8 cellular contexts compared by ENCODE assay signal in genomic region chr9:4740373-4740622, GRCh38. TPM values are rescaled to one million over a fixed set of nuclear protein-coding genes. Genes with fewer than 3 reads are reported as not detected.
DNase-seq lines count a peak whose midpoint lies in the region; ATAC-seq and TF ChIP-seq lines count a peak whose summit lies in the region.

No MANE protein-coding gene starts in this region.

- DNase-seq in AG09309 (ENCODE audit: low read depth) (no peak), HL-60 (ENCODE audit: low read depth in 1 of 2, low spot score in 1 of 2) (no peak), memory B cell (ENCODE audit: low spot score in 2 of 2) (no peak), aorta (no peak), dedifferentiated amniotic fluid mesenchymal stem cell (ENCODE audit: extremely low spot score) (no peak), DMS 273 (lab: John Stamatoyannopoulos, UW; ENCODE audit: unreplicated experiment) (no peak), NCI-H2081 (lab: John Stamatoyannopoulos, UW) (no peak)

- H3K27ac ChIP-seq in HL-60 (replicated peaks) (peak overlapping the region; percentile 75), aorta (ENCODE audit: low read depth in 1 of 2, low read length in 2 of 2) (peak overlapping the region in 1 of 2 donors; percentile 38)

- peaks cover 0 to 2% of the 10 kb centered on the region in 2 donors for H3K4me1 ChIP-seq in aorta (ENCODE audit: control insufficient read depth in 1 of 2, insufficient read depth in 2 of 2, low read length in 2 of 2)

- intact Hi-C loops in aorta (cut with DNase I) = loop anchor here in 1 of 2 donors (10.0 kb wide), 2 partner anchors 65 to 135 kb away; partner anchors contain the start of gene CDC37L1

- no peak for ATAC-seq in memory B cell (ENCODE audit: low read depth)
- no peak for ATAC-seq in aorta (ENCODE audit: low FRiP score)

- no peaks in the 10 kb centered on the region for H3K9me3 ChIP-seq in aorta (ENCODE audit: control insufficient read depth, low read length)

- peaks cover 14% of the 10 kb centered on the region for H3K36me3 Mint-ChIP-seq in brain
- no peaks in the 10 kb centered on the region for H3K36me3 Mint-ChIP-seq in memory B cell

- peak overlapping the region; percentile 71 for H3K4me3 ChIP-seq in AG09309 (ENCODE audit: control insufficient read depth, low read depth, low read length)
- peak overlapping the region; percentile 84 for H3K4me3 ChIP-seq in HL-60 (replicated peaks; ENCODE audit: insufficient read depth, low read length)
- H3K4me3 ChIP-seq in aorta (ENCODE audit: low read length in 2 of 2) = peak overlapping the region; percentile 45 to 60

- H3K4me1 Mint-ChIP-seq in brain = peaks cover 59% of the 10 kb centered on the region
- peaks cover 15% of the 10 kb centered on the region for H3K4me1 Mint-ChIP-seq in memory B cell

- H3K36me3 ChIP-seq in aorta (ENCODE audit: control insufficient read depth in 1 of 2, insufficient read depth in 2 of 2, low read length in 1 of 2) = no peaks in the 10 kb centered on the region

- H3K9me3 Mint-ChIP-seq in brain (no peaks in the 10 kb centered on the region), memory B cell (no peaks in the 10 kb centered on the region)

- H3K4me3 Mint-ChIP-seq in brain (peak overlapping the region; percentile 90 to 97 (median 92)), memory B cell (peak overlapping the region; percentile 86)

- WGBS in aorta, 2 donors = 0% methylated on average over 5 of the region's 5 CpGs

- H3K27ac Mint-ChIP-seq in brain = peak overlapping the region; percentile 86 to 98 (median 95)
- H3K27ac Mint-ChIP-seq in memory B cell = peak overlapping the region; percentile 76

- H3K27me3 ChIP-seq in HL-60 (ENCODE audit: insufficient read depth, poor library complexity, severe bottlenecking) (no peaks in the 10 kb centered on the region), aorta (ENCODE audit: control insufficient read depth in 1 of 2, insufficient read depth in 2 of 2, low read length in 1 of 2) (no peaks in the 10 kb centered on the region)

- peaks cover 11% of the 10 kb centered on the region for H3K27me3 Mint-ChIP-seq in brain
- no peaks in the 10 kb centered on the region for H3K27me3 Mint-ChIP-seq in memory B cell

- TF ChIP-seq CTCF in AG09309 (IDR thresholded peaks at IDR 0.05; ENCODE audit: control insufficient read depth, insufficient read depth, low read depth, low read length, missing control alignments) (no peak), HL-60 (IDR thresholded peaks at IDR 0.05; ENCODE audit: insufficient read depth, low read length) (no peak), brain (conservative IDR thresholded peaks at IDR 0.05) (no peak)

RNA-seq across cellular contexts. Expression of gene AK3, which starts 0.7 kb away (rescaled TPM):
- 34.2 TPM for polyA plus RNA-seq in brain (ENCODE audit: insufficient read depth, low read depth, low replicate concordance)
- total RNA-seq in aorta = 10 to 100 TPM; 39.4 to 51.4 TPM
- polyA plus RNA-seq in aorta = 10 to 100 TPM; 52.1 to 56.1 TPM

RNA-seq across cellular contexts. Expression of gene RCL1, which starts 52.4 kb away (rescaled TPM):
- 11.1 TPM for polyA plus RNA-seq in brain (ENCODE audit: insufficient read depth, low read depth, low replicate concordance)
- total RNA-seq in aorta = 10 to 100 TPM; 32.3 to 41.9 TPM
- polyA plus RNA-seq in aorta = 10 to 100 TPM; 10.8 to 21.3 TPM
